ENCODE assay signal across 32 cellular contexts in the genomic region with DNA sequence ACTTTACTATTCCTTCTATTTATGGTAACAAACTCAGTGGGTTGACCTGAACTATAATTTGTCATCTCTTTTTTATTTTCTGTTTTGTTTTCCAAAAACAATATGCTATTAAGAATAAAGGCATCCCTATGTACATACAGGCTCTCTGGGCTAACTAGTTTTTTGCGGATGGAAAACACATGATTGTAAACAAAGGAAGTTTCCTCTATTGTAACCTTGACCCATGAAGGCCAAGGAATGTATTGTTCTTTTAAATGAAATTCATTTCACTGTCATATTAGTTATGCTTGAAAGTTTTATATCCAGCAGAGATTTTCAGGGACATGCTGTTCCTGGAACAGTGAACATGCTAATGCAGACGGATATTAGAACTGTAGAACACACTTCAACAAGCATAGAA.
"Had no signal": no experiment of that assay in that cellular context is flagged by ENCODE, and none has a peak within 500 bp of the region (broad histone marks: within the 10 kb centered on the region; RNA-seq: fewer than 3 reads in every experiment).

No MANE protein-coding gene starts in this region.

- H3K4me1 ChIP-seq: adrenal gland, ascending aorta had no signal

- H3K4me3 ChIP-seq: adrenal gland, ascending aorta, cardiac muscle cell had no signal

- H3K27ac ChIP-seq: adrenal gland, ascending aorta, cardiac muscle cell, VCaP had no signal

- H3K27me3 ChIP-seq: adrenal gland, ascending aorta, cardiac muscle cell had no signal

- DNase-seq: activated B cell treated with CpG ODN at 0.5 μM for 24 hours; activated CD4-positive, alpha-beta memory T cell treated with anti-CD3 and anti-CD28 coated beads for 36 hours; activated CD4-positive, alpha-beta T cell treated with anti-CD3 and anti-CD28 coated beads for 4 hours; activated CD4-positive, alpha-beta T cell treated with anti-CD3 and anti-CD28 coated beads, Interleukin-2, amount 10 ng/mL, durations not matched to agents 24 days and 14 days; activated CD4-positive, alpha-beta T cell treated with anti-CD3 and anti-CD28 coated beads, Interleukin-2, amount 50 U/mL, for 1 hour; activated CD4-positive, alpha-beta T cell treated with anti-CD3 and anti-CD28 coated beads, Interleukin-2, amount 50 U/mL, for 4 hours; activated CD4-positive, CD25-positive, alpha-beta regulatory T cell treated with anti-CD3 and anti-CD28 coated beads, Interleukin-2, amount 50 U/mL, for 72 hours; activated CD8-positive, alpha-beta memory T cell treated with anti-CD3 and anti-CD28 coated beads, Interleukin-2, amount 50 U/mL, for 4 hours; activated CD8-positive, alpha-beta T cell treated with anti-CD3 and anti-CD28 coated beads for 36 hours; activated effector memory CD4-positive, alpha-beta T cell treated with anti-CD3 and anti-CD28 coated beads, Interleukin-2, amount 50 U/mL, for 16 hours; activated gamma-delta T cell treated with Interleukin-2 at 50 U/mL for 16 hours; activated naive CD4-positive, alpha-beta T cell; activated naive CD4-positive, alpha-beta T cell treated with anti-CD3 and anti-CD28 coated beads for 36 hours; activated naive CD4-positive, alpha-beta T cell treated with anti-CD3 and anti-CD28 coated beads, Interleukin-2, amount 50 U/mL, for 16 hours; activated naive CD8-positive, alpha-beta T cell treated with anti-CD3 and anti-CD28 coated beads for 36 hours; activated T-cell treated with anti-CD3 and anti-CD28 coated beads for 4 hours; activated T-cell treated with anti-CD3 and anti-CD28 coated beads, Interleukin-2, amount 50 U/mL, for 1 hour; activated T-cell treated with anti-CD3 and anti-CD28 coated beads, Interleukin-2, amount 50 U/mL, for 4 hours; activated T-cell treated with anti-CD3 and anti-CD28 coated beads, Interleukin-2, amount 50 U/mL, for 72 hours; adrenal gland; amygdala; anterior cingulate cortex; caudate nucleus; cerebellar nuclear complex; T-helper 1 cell; T-helper 2 cell; T-helper 9 cell had no signal

- H3K36me3 ChIP-seq: adrenal gland, ascending aorta, cardiac muscle cell had no signal

- H3K9me3 ChIP-seq: adrenal gland, ascending aorta had no signal

- FAIRE-seq: bronchial epithelial cell, TTC549 had no signal
